1 cellular context compared by ENCODE assay signal in the genomic region with DNA sequence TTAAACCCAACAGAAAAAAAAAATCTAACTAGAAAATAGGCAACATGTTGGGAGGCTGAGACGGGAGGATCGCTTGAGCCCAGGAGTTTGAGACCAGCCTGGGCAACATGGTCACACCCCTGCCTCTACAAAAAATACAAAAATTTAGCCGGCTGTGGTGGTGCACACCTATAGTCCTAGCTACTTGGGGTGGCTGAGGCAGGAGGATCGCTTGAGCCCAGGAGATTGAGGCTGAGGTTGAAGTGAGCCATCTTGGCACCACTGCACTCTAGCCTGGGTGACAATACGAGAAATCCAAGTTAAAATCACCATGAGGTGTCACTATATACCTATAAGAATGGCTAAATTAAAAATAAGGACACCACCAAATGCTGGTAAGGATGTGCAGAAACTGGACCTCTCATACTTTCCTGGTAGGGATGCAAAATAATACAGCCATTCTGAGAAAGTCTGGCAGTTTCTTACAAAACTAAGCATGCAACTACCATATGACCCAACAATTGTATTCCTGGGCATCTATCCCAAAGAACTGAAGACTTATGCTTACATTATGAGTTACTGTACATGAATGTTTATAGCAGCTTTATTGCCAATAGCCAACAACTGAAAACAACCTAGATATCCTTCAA.
TF ChIP-seq lines count a peak whose summit lies in the region.

No MANE protein-coding gene starts in this region.

TF ChIP-seq in H1, 55 proteins besides CTCF, POLR2A, EP300 and RAD21 (continued from another document):
- no peak for TF ChIP-seq FOSL1 (IDR thresholded peaks at IDR 0.05; ENCODE audit: insufficient read depth, low read depth, low read length)
- no peak for TF ChIP-seq POLR2AphosphoS5 (IDR thresholded peaks at IDR 0.05; ENCODE audit: low read depth, low read length)
- no peak for TF ChIP-seq SP2 (IDR thresholded peaks at IDR 0.05; ENCODE audit: low read length)
- TF ChIP-seq HDAC2 (IDR thresholded peaks at IDR 0.05; ENCODE audit: borderline replicate concordance in 1 of 2, low read depth in 2 of 2, low read length in 2 of 2): no peak
- no peak for TF ChIP-seq PHF8 (conservative IDR thresholded peaks at IDR 0.05; ENCODE audit: low read depth, low read length)
- no peak for TF ChIP-seq BACH1 (IDR thresholded peaks at IDR 0.05; ENCODE audit: low read length)
- no peak for TF ChIP-seq EZH2 (IDR thresholded peaks at IDR 0.05; ENCODE audit: low read depth, low read length, severe bottlenecking)
